In the genomic region with DNA sequence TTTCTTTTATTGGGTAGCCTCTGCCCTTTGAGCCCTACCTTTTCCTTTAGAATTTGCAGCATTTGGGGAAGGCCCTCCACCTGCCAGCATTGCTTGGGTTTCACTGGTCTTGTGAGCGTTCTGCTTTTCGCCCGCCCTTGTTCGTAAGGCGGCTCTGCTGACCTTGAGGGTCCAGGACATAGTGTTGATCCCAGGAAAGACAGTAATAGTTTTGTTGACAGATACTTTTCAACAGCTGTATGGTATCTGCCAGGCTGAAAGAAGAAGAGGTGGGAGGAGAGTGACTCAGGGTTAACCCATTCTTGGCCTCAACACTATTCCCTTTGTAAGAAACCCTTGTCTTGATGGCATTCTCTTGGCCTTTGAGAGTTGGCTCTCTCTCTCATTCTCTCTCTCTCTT, we compare ENCODE assay signal across 23 cellular contexts.
"Had no signal": no experiment of that assay in that cellular context is flagged by ENCODE, and none has a peak within 500 bp of the region (broad histone marks: within the 10 kb centered on the region; RNA-seq: fewer than 3 reads in every experiment).

No MANE protein-coding gene starts in this region.

- H3K27me3 ChIP-seq: esophagus squamous epithelium, stomach, thyroid gland, upper lobe of left lung had no signal

- ATAC-seq: activated CD4-positive, alpha-beta T cell treated with anti-CD3 and anti-CD28 coated beads for 36 hours; activated CD8-positive, alpha-beta memory T cell treated with anti-CD3 and anti-CD28 coated beads, Interleukin-2, amount 10 ng/mL, durations not matched to agents 7 days and 5 days; activated CD8-positive, alpha-beta T cell treated with anti-CD3 and anti-CD28 coated beads, Interleukin-2, amount 10 ng/mL, durations not matched to agents 7 days and 5 days; activated naive CD4-positive, alpha-beta T cell treated with anti-CD3 and anti-CD28 coated beads, Interleukin-2, amount 50 U/mL, for 72 hours; left lobe of liver; naive thymus-derived CD4-positive, alpha-beta T cell; sciatic nerve; stimulated activated naive B cell treated with anti-CD40 and anti-IgM and Interleukin-4, amounts not matched to agents 10 μg/mL and 1 μg/mL and 100 μg/mL, for 72 hours had no signal

- H3K36me3 ChIP-seq: esophagus squamous epithelium, stomach, thyroid gland, upper lobe of left lung had no signal

- H3K4me3 ChIP-seq: esophagus squamous epithelium, smooth muscle cell, stomach, thyroid gland, upper lobe of left lung had no signal

- H3K9me3 ChIP-seq: esophagus squamous epithelium, stomach, thyroid gland, upper lobe of left lung had no signal

- H3K4me2 ChIP-seq: smooth muscle cell had no signal

- DNase-seq: activated CD4-positive, alpha-beta T cell treated with anti-CD3 and anti-CD28 coated beads for 36 hours; activated CD4-positive, CD25-positive, alpha-beta regulatory T cell; activated CD8-positive, alpha-beta memory T cell treated with anti-CD3 and anti-CD28 coated beads, Interleukin-2, amount 10 ng/mL, durations not matched to agents 7 days and 5 days; activated CD8-positive, alpha-beta T cell treated with anti-CD3 and anti-CD28 coated beads, Interleukin-2, amount 10 ng/mL, durations not matched to agents 7 days and 5 days; activated naive CD4-positive, alpha-beta T cell; activated T-cell treated with anti-CD3 and anti-CD28 coated beads, Interleukin-2, amount 50 U/mL, for 48 hours; dermis blood vessel endothelial cell; effector CD4-positive, alpha-beta T cell; esophagus squamous epithelium; glutamatergic neuron; hippocampal formation; kidney; naive thymus-derived CD4-positive, alpha-beta T cell; stimulated activated CD4-positive, alpha-beta T cell treated with anti-CD3 and anti-CD28 coated beads, Interleukin-2, amount 100 ng/mL, for 24 hours; stimulated activated naive B cell treated with anti-CD40 and anti-IgM and Interleukin-4, amounts not matched to agents 10 μg/mL and 1 μg/mL and 100 μg/mL, for 72 hours; stomach; thyroid gland; upper lobe of left lung had no signal

- H3K27ac ChIP-seq: epithelial cell of prostate, esophagus squamous epithelium, stomach, thyroid gland, upper lobe of left lung had no signal

- H3K4me1 ChIP-seq: stomach, thyroid gland had no signal
